In the genomic region with DNA sequence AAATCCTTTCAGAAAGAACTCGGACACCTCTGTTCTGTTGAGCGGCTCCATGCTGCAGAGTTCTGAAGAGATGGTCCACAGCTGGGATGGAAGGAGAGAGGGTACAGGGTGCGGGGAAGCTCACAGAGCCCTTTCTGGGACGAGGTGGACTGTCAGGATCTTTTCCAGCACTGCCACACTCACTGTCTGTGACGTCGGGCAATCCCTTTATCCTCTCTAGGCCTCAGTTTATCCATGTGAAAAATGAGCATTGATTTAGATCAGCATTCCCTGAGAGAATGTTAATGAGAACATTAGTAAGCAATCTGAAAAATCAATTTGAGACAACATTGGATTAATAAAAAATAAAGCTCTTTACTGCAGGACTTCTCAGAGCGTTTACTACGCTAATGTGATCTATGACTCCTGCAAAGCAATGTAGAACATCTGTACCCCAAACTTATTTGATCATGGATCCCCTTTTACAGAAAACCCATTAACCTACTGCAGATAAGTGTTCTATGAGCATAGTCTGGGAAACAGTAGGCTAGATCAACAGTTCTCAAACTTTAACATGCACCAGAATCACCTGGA, we compare ENCODE assay signal across 21 cellular contexts. TPM values are rescaled to one million over a fixed set of nuclear protein-coding genes. Genes with fewer than 3 reads are reported as not detected.
DNase-seq lines count a peak whose midpoint lies in the region; ATAC-seq and TF ChIP-seq lines count a peak whose summit lies in the region.
"Had no signal": no experiment of that assay in that cellular context is flagged by ENCODE, and none has a peak within 500 bp of the region (broad histone marks: within the 10 kb centered on the region; RNA-seq: fewer than 3 reads in every experiment).

A gene with protein sequence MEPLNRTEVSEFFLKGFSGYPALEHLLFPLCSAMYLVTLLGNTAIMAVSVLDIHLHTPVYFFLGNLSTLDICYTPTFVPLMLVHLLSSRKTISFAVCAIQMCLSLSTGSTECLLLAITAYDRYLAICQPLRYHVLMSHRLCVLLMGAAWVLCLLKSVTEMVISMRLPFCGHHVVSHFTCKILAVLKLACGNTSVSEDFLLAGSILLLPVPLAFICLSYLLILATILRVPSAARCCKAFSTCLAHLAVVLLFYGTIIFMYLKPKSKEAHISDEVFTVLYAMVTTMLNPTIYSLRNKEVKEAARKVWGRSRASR (minus strand): TSS at position 51 of the 573 bp plus-strand sequence. CDS start 0 bp downstream, at position 51.

- H3K9me3 ChIP-seq in esophagus muscularis mucosa: no peaks in the 10 kb centered on the region

- intact Hi-C loops in esophagus muscularis mucosa (cut with DNase I): no loop called here
- intact Hi-C loops in left cardiac atrium (cut with DNase I): no loop called here

- TF ChIP-seq CTCF in C4-2B (conservative IDR thresholded peaks at IDR 0.05) (no peak), RWPE1 (conservative IDR thresholded peaks at IDR 0.05; ENCODE audit: low read depth) (no peak), esophagus muscularis mucosa (IDR thresholded peaks at IDR 0.05) (no peak)

- peak within 1 kb of the TSS; percentile 47 for H3K27ac ChIP-seq in C4-2B
- H3K27ac ChIP-seq in RWPE1: peak within 1 kb of the TSS; percentile 47
- no peak within 1 kb of the TSS for H3K27ac ChIP-seq in esophagus muscularis mucosa (replicated peaks in 1 of 4)
- H3K27ac ChIP-seq: 22Rv1, A549, GM23248 had no signal

- 89% methylated on average over 8 of the region's 8 CpGs for WGBS in esophagus muscularis mucosa

- CTCF ChIA-PET in activated CD4-positive, alpha-beta T cell treated with anti-CD3 and anti-CD28 coated beads, Interleukin-2, amount 10 ng/mL, durations not matched to agents 7 days and 5 days (lab: Charles Lee): interaction anchor here (1.2 kb wide), 1 partner anchor 12 kb away, joined by 3 read pairs; no protein-coding TSS in a partner anchor
- CTCF ChIA-PET in RWPE1 (lab: Yijun Ruan, JAX): interaction anchor here (0.7 kb wide), 1 partner anchor 12 kb away, joined by 4 read pairs; no protein-coding TSS in a partner anchor

- no peaks in the 10 kb centered on the region for H3K9me3 Mint-ChIP-seq in activated CD4-positive, alpha-beta T cell treated with anti-CD3 and anti-CD28 coated beads, Interleukin-2, amount 10 ng/mL, durations not matched to agents 7 days and 5 days
- H3K9me3 Mint-ChIP-seq: IgD-negative memory B cell had no signal

- POLR2A ChIA-PET in activated CD4-positive, alpha-beta T cell treated with anti-CD3 and anti-CD28 coated beads, Interleukin-2, amount 10 ng/mL, durations not matched to agents 7 days and 5 days (lab: Charles Lee): no interaction called here
- POLR2A ChIA-PET in RWPE1 (lab: Yijun Ruan, JAX; ENCODE audit: low non-redundant PET): no interaction called here

- no peaks in the 10 kb centered on the region for H3K4me1 ChIP-seq in esophagus muscularis mucosa

- peaks cover 0 to 20% (median 0%) of the 10 kb centered on the region in 4 donors for H3K27me3 ChIP-seq in esophagus muscularis mucosa

- no peak within 1 kb of the TSS for H3K4me3 ChIP-seq in esophagus muscularis mucosa
- H3K4me3 ChIP-seq: A549, GM12878, GM23248 had no signal

- peaks cover 8% of the 10 kb centered on the region for H3K27me3 Mint-ChIP-seq in activated CD4-positive, alpha-beta T cell treated with anti-CD3 and anti-CD28 coated beads, Interleukin-2, amount 10 ng/mL, durations not matched to agents 7 days and 5 days
- H3K27me3 Mint-ChIP-seq: CD4-positive, alpha-beta memory T cell; IgD-negative memory B cell had no signal

- no peaks in the 10 kb centered on the region for H3K36me3 Mint-ChIP-seq in activated CD4-positive, alpha-beta T cell treated with anti-CD3 and anti-CD28 coated beads, Interleukin-2, amount 10 ng/mL, durations not matched to agents 7 days and 5 days (ENCODE audit: low read depth)
- H3K36me3 Mint-ChIP-seq: CD4-positive, alpha-beta memory T cell; IgD-negative memory B cell had no signal

- no peak within 1 kb of the TSS for H3K4me3 Mint-ChIP-seq in activated CD4-positive, alpha-beta T cell treated with anti-CD3 and anti-CD28 coated beads, Interleukin-2, amount 10 ng/mL, durations not matched to agents 7 days and 5 days
- H3K4me3 Mint-ChIP-seq: CD14-positive monocyte, HFFc6, IgD-negative memory B cell had no signal

- DNase-seq in activated CD4-positive, alpha-beta T cell treated with anti-CD3 and anti-CD28 coated beads, Interleukin-2, amount 10 ng/mL, durations not matched to agents 7 days and 5 days: no peak
- no peak for DNase-seq in activated CD4-positive, alpha-beta T cell treated with anti-CD3 and anti-CD28 coated beads, Interleukin-2, amount 50 U/mL, for 4 hours
- no peak for DNase-seq in RWPE1 (ENCODE audit: low spot score)
- DNase-seq in esophagus muscularis mucosa (ENCODE audit: extremely low spot score): peak; percentile 45
- no peak for DNase-seq in Kasumi-1 (lab: John Stamatoyannopoulos, UW)
- DNase-seq in stimulated activated CD4-positive, alpha-beta T cell treated with anti-CD3 and anti-CD28 coated beads, Interleukin-4, amount 100 ng/mL, for 24 hours: no peak
- DNase-seq in left cardiac atrium: no peak
- DNase-seq: AML-193; Calu3; CD4-positive, alpha-beta memory T cell; DMS79 treated with DMSO at 0.1 percent for 48 hours; GF-D8; GM23248; HCEC 1CT; HFFc6 had no signal

- H3K4me1 Mint-ChIP-seq in activated CD4-positive, alpha-beta T cell treated with anti-CD3 and anti-CD28 coated beads, Interleukin-2, amount 10 ng/mL, durations not matched to agents 7 days and 5 days: no peaks in the 10 kb centered on the region
- H3K4me1 Mint-ChIP-seq: CD4-positive, alpha-beta memory T cell had no signal

- peak within 1 kb of the TSS; percentile 26 for H3K27ac Mint-ChIP-seq in activated CD4-positive, alpha-beta T cell treated with anti-CD3 and anti-CD28 coated beads, Interleukin-2, amount 10 ng/mL, durations not matched to agents 7 days and 5 days
- H3K27ac Mint-ChIP-seq: CD14-positive monocyte; CD4-positive, alpha-beta memory T cell; HFFc6; IgD-negative memory B cell had no signal

- no peak for TF ChIP-seq POLR2A in esophagus muscularis mucosa (IDR thresholded peaks at IDR 0.05; ENCODE audit: low read depth)

- no peak for ATAC-seq in left cardiac atrium
- ATAC-seq: A549, GM12878 had no signal

- no peaks in the 10 kb centered on the region for H3K36me3 ChIP-seq in esophagus muscularis mucosa

- TF ChIP-seq EP300 in esophagus muscularis mucosa (IDR thresholded peaks at IDR 0.05): no peak

RNA-seq across cellular contexts. Expression of the gene that starts here (rescaled TPM):
- not detected for total RNA-seq in activated CD4-positive, alpha-beta T cell treated with anti-CD3 and anti-CD28 coated beads, Interleukin-2, amount 10 ng/mL, durations not matched to agents 7 days and 5 days
- total RNA-seq in esophagus muscularis mucosa (not detected), left cardiac atrium (not detected)
- total RNA-seq: Calu3; CD4-positive, alpha-beta memory T cell; GM12878; GM23248; HFFc6 had no signal

Comparison
In these comparisons a context has a peak if more than half of its experiments do, and no peak if none do; other contexts are left out.
1. Peak in DNase-seq in esophagus muscularis mucosa; RNA of the gene not detected or under 1 TPM.
2. H3K27ac ChIP-seq: peak in C4-2B (single experiment) and RWPE1 (single experiment); none in esophagus muscularis mucosa (0 of 4).